10 cellular contexts compared by ENCODE assay signal in genomic region chr2:30565860-30566358, GRCh38.
A peak's percentile ranks its signal among the peaks of the same experiment; 100 is the strongest.
DNase-seq lines count a peak whose midpoint lies in the region; ATAC-seq and TF ChIP-seq lines count a peak whose summit lies in the region.
"Had no signal": no experiment of that assay in that cellular context is flagged by ENCODE, and none has a peak within 500 bp of the region (broad histone marks: within the 10 kb centered on the region; RNA-seq: fewer than 3 reads in every experiment).

No MANE protein-coding gene starts in this region.

- TF ChIP-seq POLR2A in ovary (IDR thresholded peaks at IDR 0.05), result no peak

- H3K4me3 Mint-ChIP-seq in stimulated activated naive CD8-positive, alpha-beta T cell treated with anti-CD3 and anti-CD28 coated beads, Interleukin-15, Interleukin-2, amounts not matched to agents 100 ng/mL and 50 ng/mL, for 24 hours, result no peak overlapping the region
- H3K4me3 Mint-ChIP-seq in T-cell, result no peak overlapping the region
- H3K4me3 Mint-ChIP-seq: natural killer cell had no signal

- H3K27ac Mint-ChIP-seq in stimulated activated naive CD8-positive, alpha-beta T cell treated with anti-CD3 and anti-CD28 coated beads, Interleukin-15, Interleukin-2, amounts not matched to agents 100 ng/mL and 50 ng/mL, for 24 hours, result peak overlapping the region; percentile 6
- no peak overlapping the region for H3K27ac Mint-ChIP-seq in T-cell

- TF ChIP-seq EP300 in ovary (IDR thresholded peaks at IDR 0.05), result no peak

- WGBS in ovary, 3 donors, result 21 to 36% (median 30%) methylated on average over 5 of the region's 5 CpGs

- intact Hi-C loops in ovary (cut with DNase I), result no loop called here

- no peak overlapping the region for H3K4me3 ChIP-seq in fibroblast of pulmonary artery (replicated peaks; ENCODE audit: low read depth, low read length)
- no peak overlapping the region for H3K4me3 ChIP-seq in ovary

- TF ChIP-seq CTCF in fibroblast of pulmonary artery (IDR thresholded peaks at IDR 0.05; ENCODE audit: low read length, missing control alignments) (no peak), ovary (IDR thresholded peaks at IDR 0.05) (no peak)

- H3K27me3 Mint-ChIP-seq in stimulated activated naive CD8-positive, alpha-beta T cell treated with anti-CD3 and anti-CD28 coated beads, Interleukin-15, Interleukin-2, amounts not matched to agents 100 ng/mL and 50 ng/mL, for 24 hours, result no peaks in the 10 kb centered on the region
- H3K27me3 Mint-ChIP-seq in T-cell, result no peaks in the 10 kb centered on the region

- H3K36me3 Mint-ChIP-seq in stimulated activated naive CD8-positive, alpha-beta T cell treated with anti-CD3 and anti-CD28 coated beads, Interleukin-15, Interleukin-2, amounts not matched to agents 100 ng/mL and 50 ng/mL, for 24 hours (ENCODE audit: low read depth), result peaks cover 52% of the 10 kb centered on the region
- H3K36me3 Mint-ChIP-seq in T-cell, result peaks cover 48% of the 10 kb centered on the region

- no peaks in the 10 kb centered on the region for H3K36me3 ChIP-seq in ovary

- no peak for DNase-seq in stimulated activated naive CD8-positive, alpha-beta T cell treated with anti-CD3 and anti-CD28 coated beads, Interleukin-15, Interleukin-2, amounts not matched to agents 100 U/mL and 50 U/mL, for 24 hours
- peak; percentile 22 for DNase-seq in fibroblast of pulmonary artery (ENCODE audit: low read depth)
- DNase-seq in ovary, result peak in 4 of 5 donors; percentile 24 to 39 (median 27)
- DNase-seq in T-cell, result no peak
- no peak for DNase-seq in effector CD4-positive, alpha-beta T cell
- DNase-seq in T-helper 9 cell, result no peak
- DNase-seq: H7, natural killer cell had no signal

- CTCF ChIA-PET in T-cell (lab: Charles Lee), result no interaction called here

- no peak for ATAC-seq in stimulated activated naive CD8-positive, alpha-beta T cell treated with anti-CD3 and anti-CD28 coated beads, Interleukin-15, Interleukin-2, amounts not matched to agents 100 U/mL and 50 U/mL, for 24 hours
- ATAC-seq in T-cell (replicated peaks in 1 of 4) (no peak), HG02623 (IDR thresholded peaks at IDR 0.05; ENCODE audit: unreplicated experiment) (no peak)
- ATAC-seq: natural killer cell had no signal

- peaks cover 3% of the 10 kb centered on the region for H3K4me1 Mint-ChIP-seq in stimulated activated naive CD8-positive, alpha-beta T cell treated with anti-CD3 and anti-CD28 coated beads, Interleukin-15, Interleukin-2, amounts not matched to agents 100 ng/mL and 50 ng/mL, for 24 hours (ENCODE audit: low read depth)
- H3K4me1 Mint-ChIP-seq in T-cell, result peaks cover 0 to 17% (median 3%) of the 10 kb centered on the region in 3 donors

- H3K27me3 ChIP-seq in ovary, result no peaks in the 10 kb centered on the region

- no peaks in the 10 kb centered on the region for H3K9me3 Mint-ChIP-seq in stimulated activated naive CD8-positive, alpha-beta T cell treated with anti-CD3 and anti-CD28 coated beads, Interleukin-15, Interleukin-2, amounts not matched to agents 100 ng/mL and 50 ng/mL, for 24 hours
- no peaks in the 10 kb centered on the region for H3K9me3 Mint-ChIP-seq in T-cell
- H3K9me3 Mint-ChIP-seq: natural killer cell had no signal

- no peak overlapping the region for H3K27ac ChIP-seq in ovary

- no peaks in the 10 kb centered on the region for H3K9me3 ChIP-seq in ovary

- POLR2A ChIA-PET in T-cell (lab: Charles Lee), result no interaction called here

- peaks cover 5% of the 10 kb centered on the region for H3K4me1 ChIP-seq in ovary (ENCODE audit: insufficient read depth)

Comparison
In these comparisons a context has a peak if more than half of its experiments do, and no peak if none do; other contexts are left out.
1. DNase-seq: peak in fibroblast of pulmonary artery (single experiment) and ovary (4 of 5); none in stimulated activated naive CD8-positive, alpha-beta T cell treated with anti-CD3 and anti-CD28 coated beads, Interleukin-15, Interleukin-2, amounts not matched to agents 100 U/mL and 50 U/mL, for 24 hours (single experiment), T-cell (0 of 34), effector CD4-positive, alpha-beta T cell (single experiment) and T-helper 9 cell (single experiment).